Comparison of ENCODE assay signal across 9 cellular contexts in genomic region chrX:108165349-108166111, GRCh38.
DNase-seq lines count a peak whose midpoint lies in the region; ATAC-seq and TF ChIP-seq lines count a peak whose summit lies in the region.
"Had no signal": no experiment of that assay in that cellular context is flagged by ENCODE, and none has a peak within 500 bp of the region (broad histone marks: within the 10 kb centered on the region; RNA-seq: fewer than 3 reads in every experiment).

No MANE protein-coding gene starts in this region.

- H3K36me3 Mint-ChIP-seq in endothelial cell (ENCODE audit: low read depth, unreplicated experiment) (peaks cover 5% of the 10 kb centered on the region), progenitor cell of endocrine pancreas (ENCODE audit: insufficient read depth) (peaks cover 6% of the 10 kb centered on the region)
- H3K36me3 Mint-ChIP-seq in natural killer cell treated with Interleukin-12 subunit alpha and Interleukin-12 subunit beta and Interleukin-15 and Interleukin-18, amount 100 ng/mL, for 72 hours, result no peaks in the 10 kb centered on the region
- H3K36me3 Mint-ChIP-seq: CD4-positive, CD25-positive, alpha-beta regulatory T cell had no signal

- H3K4me3 Mint-ChIP-seq in endothelial cell (ENCODE audit: unreplicated experiment), result no peak overlapping the region
- H3K4me3 Mint-ChIP-seq in progenitor cell of endocrine pancreas (ENCODE audit: low read depth), result no peak overlapping the region
- H3K4me3 Mint-ChIP-seq in natural killer cell treated with Interleukin-12 subunit alpha and Interleukin-12 subunit beta and Interleukin-15 and Interleukin-18, amount 100 ng/mL, for 72 hours, result no peak overlapping the region
- H3K4me3 Mint-ChIP-seq: CD4-positive, CD25-positive, alpha-beta regulatory T cell had no signal

- no peak for ATAC-seq in GM21717 (IDR thresholded peaks at IDR 0.05; ENCODE audit: unreplicated experiment)
- ATAC-seq in HG03378 (IDR thresholded peaks at IDR 0.05; ENCODE audit: unreplicated experiment), result no peak
- ATAC-seq in natural killer cell treated with Interleukin-12 subunit alpha and Interleukin-12 subunit beta and Interleukin-15 and Interleukin-18, amount 100 ng/mL, for 72 hours, result no peak

- H3K27ac Mint-ChIP-seq in endothelial cell (ENCODE audit: unreplicated experiment), result no peak overlapping the region
- peak overlapping the region; percentile 20 for H3K27ac Mint-ChIP-seq in progenitor cell of endocrine pancreas
- no peak overlapping the region for H3K27ac Mint-ChIP-seq in natural killer cell treated with Interleukin-12 subunit alpha and Interleukin-12 subunit beta and Interleukin-15 and Interleukin-18, amount 100 ng/mL, for 72 hours
- H3K27ac Mint-ChIP-seq: CD4-positive, CD25-positive, alpha-beta regulatory T cell had no signal

- H3K4me1 Mint-ChIP-seq in endothelial cell (ENCODE audit: unreplicated experiment), result peaks cover 4% of the 10 kb centered on the region
- no peaks in the 10 kb centered on the region for H3K4me1 Mint-ChIP-seq in progenitor cell of endocrine pancreas (ENCODE audit: low read depth)
- H3K4me1 Mint-ChIP-seq in natural killer cell treated with Interleukin-12 subunit alpha and Interleukin-12 subunit beta and Interleukin-15 and Interleukin-18, amount 100 ng/mL, for 72 hours (ENCODE audit: low read depth in 2 of 2), result no peaks in the 10 kb centered on the region
- H3K4me1 Mint-ChIP-seq: CD4-positive, CD25-positive, alpha-beta regulatory T cell had no signal

- no peaks in the 10 kb centered on the region for H3K27me3 Mint-ChIP-seq in endothelial cell (ENCODE audit: unreplicated experiment)
- no peaks in the 10 kb centered on the region for H3K27me3 Mint-ChIP-seq in progenitor cell of endocrine pancreas
- H3K27me3 Mint-ChIP-seq in natural killer cell treated with Interleukin-12 subunit alpha and Interleukin-12 subunit beta and Interleukin-15 and Interleukin-18, amount 100 ng/mL, for 72 hours, result peaks cover 0 to 3% of the 10 kb centered on the region in 2 donors
- H3K27me3 Mint-ChIP-seq: CD4-positive, CD25-positive, alpha-beta regulatory T cell had no signal

- no peak for TF ChIP-seq CTCF in endothelial cell (IDR thresholded peaks at IDR 0.05; ENCODE audit: unreplicated experiment)
- TF ChIP-seq CTCF in progenitor cell of endocrine pancreas (IDR thresholded peaks at IDR 0.05; ENCODE audit: unreplicated experiment), result peak; percentile 66

- DNase-seq in NCI-H1417 (lab: John Stamatoyannopoulos, UW) (peak in 2 of 3 experiments; percentile 13 to 53), NCI-H1417 treated with DMSO at 0.1 percent for 48 hours (lab: John Stamatoyannopoulos, UW) (no peak), NCI-H2196 (lab: John Stamatoyannopoulos, UW; ENCODE audit: unreplicated experiment) (peak; percentile 5), endothelial cell (ENCODE audit: low spot score) (peak; percentile 15), progenitor cell of endocrine pancreas (ENCODE audit: low spot score, unreplicated experiment) (no peak)
- no peak for DNase-seq in natural killer cell treated with Interleukin-12 subunit alpha and Interleukin-12 subunit beta and Interleukin-15 and Interleukin-18, amount 100 ng/mL, for 72 hours (ENCODE audit: low spot score)
- DNase-seq: CD4-positive, CD25-positive, alpha-beta regulatory T cell had no signal

- H3K9me3 Mint-ChIP-seq in endothelial cell (ENCODE audit: unreplicated experiment) (no peaks in the 10 kb centered on the region), progenitor cell of endocrine pancreas (ENCODE audit: low read depth) (no peaks in the 10 kb centered on the region)
- no peaks in the 10 kb centered on the region for H3K9me3 Mint-ChIP-seq in natural killer cell treated with Interleukin-12 subunit alpha and Interleukin-12 subunit beta and Interleukin-15 and Interleukin-18, amount 100 ng/mL, for 72 hours
- H3K9me3 Mint-ChIP-seq: CD4-positive, CD25-positive, alpha-beta regulatory T cell had no signal

Comparison
In these comparisons a context has a peak if more than half of its experiments do, and no peak if none do; other contexts are left out.
1. DNase-seq: peak in NCI-H1417 (2 of 3), NCI-H2196 (single experiment) and endothelial cell (single experiment); none in NCI-H1417 treated with DMSO at 0.1 percent for 48 hours (single experiment), progenitor cell of endocrine pancreas (single experiment) and natural killer cell treated with Interleukin-12 subunit alpha and Interleukin-12 subunit beta and Interleukin-15 and Interleukin-18, amount 100 ng/mL, for 72 hours (single experiment).